ENCODE assay signal across 24 cellular contexts in genomic region chr5:127969651-127970050, GRCh38.
"Had no signal": no experiment of that assay in that cellular context is flagged by ENCODE, and none has a peak within 500 bp of the region (broad histone marks: within the 10 kb centered on the region; RNA-seq: fewer than 3 reads in every experiment).

No MANE protein-coding gene starts in this region.

- H3K4me1 ChIP-seq: parathyroid adenoma, right lobe of liver, transverse colon, uterus had no signal

- H3K27me3 Mint-ChIP-seq: activated naive CD8-positive, alpha-beta T cell treated with anti-CD3 and anti-CD28 coated beads for 36 hours; activated T-cell treated with anti-CD3 and anti-CD28 coated beads, Interleukin-2, amount 50 U/mL, for 24 hours; stimulated activated naive CD8-positive, alpha-beta T cell treated with anti-CD3 and anti-CD28 coated beads, Interleukin-15, Interleukin-2, amounts not matched to agents 100 ng/mL and 50 ng/mL, for 24 hours had no signal

- H3K9me3 ChIP-seq: left ventricle myocardium inferior, right lobe of liver, suprapubic skin, transverse colon, uterus had no signal

- ATAC-seq: right lobe of liver had no signal

- H3K27me3 ChIP-seq: hepatocyte, right lobe of liver, suprapubic skin, transverse colon, uterus had no signal

- H3K9me3 Mint-ChIP-seq: activated T-helper 2 cell treated with anti-CD3 and anti-CD28 coated beads, Interferon-gamma antibody, Interleukin-2, Interleukin-4, amounts not matched to agents 10 μg/mL and 5 μg/mL and 100 μg/mL, durations not matched to agents 14 hours and 24 hours and 36 hours; immature natural killer cell had no signal

- H3K4me3 ChIP-seq: hepatocyte, left ventricle myocardium inferior, right lobe of liver, skin epidermis, suprapubic skin, transverse colon, uterus had no signal

- H3K36me3 ChIP-seq: right lobe of liver, suprapubic skin, transverse colon, uterus had no signal

- DNase-seq: activated CD4-positive, alpha-beta T cell treated with anti-CD3 and anti-CD28 coated beads for 1 hour; activated CD4-positive, alpha-beta T cell treated with anti-CD3 and anti-CD28 coated beads, Interleukin-2, amount 50 U/mL, for 1 hour; activated naive CD4-positive, alpha-beta T cell; activated naive CD8-positive, alpha-beta T cell treated with anti-CD3 and anti-CD28 coated beads for 36 hours; activated T-cell treated with anti-CD3 and anti-CD28 coated beads, Interleukin-2, amount 50 U/mL, for 24 hours; cerebellar nuclear complex; effector CD8-positive, alpha-beta T cell; foreskin melanocyte; glutamatergic neuron; immature natural killer cell; kidney glomerular epithelial cell; left ventricle myocardium inferior; right lobe of liver; stimulated activated CD4-positive, alpha-beta T cell treated with anti-CD3 and anti-CD28 coated beads, Interleukin-1b, Interleukin-23, amount 100 ng/mL, for 48 hours; T-helper 1 cell; transverse colon; uterus had no signal

- H3K4me1 Mint-ChIP-seq: activated naive CD8-positive, alpha-beta T cell treated with anti-CD3 and anti-CD28 coated beads for 36 hours; immature natural killer cell had no signal

- H3K4me3 Mint-ChIP-seq: activated naive CD8-positive, alpha-beta T cell treated with anti-CD3 and anti-CD28 coated beads for 36 hours; activated T-cell treated with anti-CD3 and anti-CD28 coated beads, Interleukin-2, amount 50 U/mL, for 24 hours; immature natural killer cell; nephron; stimulated activated naive CD8-positive, alpha-beta T cell treated with anti-CD3 and anti-CD28 coated beads, Interleukin-15, Interleukin-2, amounts not matched to agents 100 ng/mL and 50 ng/mL, for 24 hours had no signal

- H3K27ac ChIP-seq: hepatocyte, parathyroid adenoma, right lobe of liver, skin epidermis, suprapubic skin, transverse colon, uterus had no signal

- H3K27ac Mint-ChIP-seq: activated naive CD8-positive, alpha-beta T cell treated with anti-CD3 and anti-CD28 coated beads for 36 hours; activated T-cell treated with anti-CD3 and anti-CD28 coated beads, Interleukin-2, amount 50 U/mL, for 24 hours; activated T-helper 2 cell treated with anti-CD3 and anti-CD28 coated beads, Interferon-gamma antibody, Interleukin-2, Interleukin-4, amounts not matched to agents 10 μg/mL and 5 μg/mL and 100 μg/mL, durations not matched to agents 14 hours and 24 hours and 36 hours; immature natural killer cell; nephron; stimulated activated naive CD8-positive, alpha-beta T cell treated with anti-CD3 and anti-CD28 coated beads, Interleukin-15, Interleukin-2, amounts not matched to agents 100 ng/mL and 50 ng/mL, for 24 hours had no signal
